Comparison of ENCODE assay signal across 1 cellular context in genomic region chr4:40190880-40191815, GRCh38.
TF ChIP-seq lines count a peak whose summit lies in the region.

No MANE protein-coding gene starts in this region.

TF ChIP-seq in HepG2, 621 proteins besides CTCF, POLR2A, EP300 and RAD21 (continued from another document and continues in another):
- no peak for TF ChIP-seq RFX5 (IDR thresholded peaks at IDR 0.05; ENCODE audit: low read depth, low read length)
- no peak for TF ChIP-seq PATZ1 (CRISPR knock-in tag; IDR thresholded peaks at IDR 0.05)
- no peak for TF ChIP-seq RFX3 (CRISPR knock-in tag; IDR thresholded peaks at IDR 0.05)
- no peak for TF ChIP-seq CERS6 (CRISPR knock-in tag; IDR thresholded peaks at IDR 0.05)
- TF ChIP-seq HNF1B (CRISPR knock-in tag; IDR thresholded peaks at IDR 0.05): no peak
- peak; percentile 69; the same call in 1 of the 2 replicates for TF ChIP-seq ZNF503 (CRISPR knock-in tag; IDR thresholded peaks at IDR 0.05)
- no peak for TF ChIP-seq MED8 (CRISPR knock-in tag; IDR thresholded peaks at IDR 0.05; ENCODE audit: insufficient replicate concordance)
- no peak for TF ChIP-seq ZNF740 (CRISPR knock-in tag; IDR thresholded peaks at IDR 0.05)
- peak; percentile 93 for TF ChIP-seq ARID5B (CRISPR knock-in tag; IDR thresholded peaks at IDR 0.05)
- TF ChIP-seq ZNF777 (CRISPR knock-in tag; IDR thresholded peaks at IDR 0.05): no peak
- TF ChIP-seq REPIN1 (CRISPR knock-in tag; IDR thresholded peaks at IDR 0.05; ENCODE audit: borderline replicate concordance, low read depth): no peak
- peak; percentile 61; the same call in 1 of the 2 replicates for TF ChIP-seq HMG20A (CRISPR knock-in tag; IDR thresholded peaks at IDR 0.05; ENCODE audit: borderline replicate concordance)
- no peak for TF ChIP-seq ZNF468 (CRISPR knock-in tag; IDR thresholded peaks at IDR 0.05)
- TF ChIP-seq RXRA (CRISPR knock-in tag; IDR thresholded peaks at IDR 0.05): no peak
- no peak for TF ChIP-seq ZBTB38 (CRISPR knock-in tag; IDR thresholded peaks at IDR 0.05)
- TF ChIP-seq PLRG1 (conservative IDR thresholded peaks at IDR 0.05): no peak
- TF ChIP-seq ZNF572 (CRISPR knock-in tag; IDR thresholded peaks at IDR 0.05): no peak
- TF ChIP-seq ZNF326 (CRISPR knock-in tag; IDR thresholded peaks at IDR 0.05; ENCODE audit: borderline replicate concordance): no peak
- no peak for TF ChIP-seq ZBTB14 (CRISPR knock-in tag; IDR thresholded peaks at IDR 0.05)
- TF ChIP-seq ARID3A (IDR thresholded peaks at IDR 0.05; ENCODE audit: low read depth, low read length): peak; percentile 90
- no peak for TF ChIP-seq GMEB2 (CRISPR knock-in tag; IDR thresholded peaks at IDR 0.05; ENCODE audit: low read depth)
- TF ChIP-seq NFATC3 (CRISPR knock-in tag; IDR thresholded peaks at IDR 0.05): no peak
- peak; percentile 89 for TF ChIP-seq NFIC (IDR thresholded peaks at IDR 0.05; ENCODE audit: low read length)
- TF ChIP-seq ZFP36L1 (CRISPR knock-in tag; IDR thresholded peaks at IDR 0.05): no peak
- TF ChIP-seq ETS1 (CRISPR knock-in tag; IDR thresholded peaks at IDR 0.05): no peak
- TF ChIP-seq ZNF710 (CRISPR knock-in tag; IDR thresholded peaks at IDR 0.05; ENCODE audit: borderline replicate concordance): no peak
- peak; percentile 79; the same call in 1 of the 2 replicates for TF ChIP-seq HOMEZ (CRISPR knock-in tag; IDR thresholded peaks at IDR 0.05; ENCODE audit: low read depth)
- TF ChIP-seq ZNF331 (CRISPR knock-in tag; IDR thresholded peaks at IDR 0.05): 0 out of 2 replicates have a peak, but pooled peaks have one; percentile 26
- no peak for TF ChIP-seq ZNF296 (CRISPR knock-in tag; conservative IDR thresholded peaks at IDR 0.05)
- no peak for TF ChIP-seq POLR2AphosphoS2 (IDR thresholded peaks at IDR 0.05; ENCODE audit: low read depth, low read length)
- no peak for TF ChIP-seq GZF1 (CRISPR knock-in tag; IDR thresholded peaks at IDR 0.05)
